10 cellular contexts compared by ENCODE assay signal in the genomic region with DNA sequence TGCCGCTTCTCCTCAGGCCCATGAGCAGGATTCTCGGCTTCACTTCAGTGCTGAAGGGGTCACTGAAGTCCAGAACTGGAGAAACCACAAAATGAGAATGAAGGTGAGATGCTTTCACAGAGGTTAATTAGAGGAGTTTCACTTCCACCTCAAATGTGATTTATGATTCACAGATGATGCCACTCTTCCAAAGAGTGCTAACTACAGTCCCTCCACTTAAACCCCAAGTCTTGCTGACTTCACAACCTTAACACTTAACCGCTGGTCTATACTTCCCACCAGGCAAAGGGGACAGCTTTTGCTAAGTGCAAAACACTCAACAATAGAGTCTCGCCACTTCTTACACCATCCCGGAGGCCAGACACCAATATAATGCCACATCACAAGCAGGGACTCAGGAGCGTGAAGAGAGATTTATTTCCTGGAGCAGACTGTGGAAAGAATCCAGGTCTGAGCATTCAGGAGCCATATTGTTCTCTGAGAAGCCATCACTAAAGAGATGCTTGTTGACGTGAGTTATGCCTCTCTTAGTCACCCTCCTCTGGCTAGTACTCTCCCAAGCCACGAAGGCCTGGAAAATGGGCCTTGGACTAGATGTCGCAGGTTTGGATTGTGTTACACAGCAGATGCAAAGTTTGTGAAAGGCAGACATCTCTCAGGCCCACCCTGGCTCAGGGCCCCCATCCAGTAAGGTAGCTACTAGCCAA. TPM values are rescaled to one million over a fixed set of nuclear protein-coding genes. Genes with fewer than 3 reads are reported as not detected.
DNase-seq lines count a peak whose midpoint lies in the region; ATAC-seq and TF ChIP-seq lines count a peak whose summit lies in the region.
"Had no signal": no experiment of that assay in that cellular context is flagged by ENCODE, and none has a peak within 500 bp of the region (broad histone marks: within the 10 kb centered on the region; RNA-seq: fewer than 3 reads in every experiment).

No MANE protein-coding gene starts in this region.

- no peak overlapping the region for H3K27ac ChIP-seq in left ventricle myocardium inferior (replicated peaks)
- H3K27ac ChIP-seq: uterus, VCaP had no signal

- no peak overlapping the region for H3K27ac Mint-ChIP-seq in T-cell

- TF ChIP-seq CTCF in left ventricle myocardium inferior (IDR thresholded peaks at IDR 0.05; ENCODE audit: borderline replicate concordance) = no peak

- no peaks in the 10 kb centered on the region for H3K27me3 ChIP-seq in left ventricle myocardium inferior (ENCODE audit: low read depth)
- H3K27me3 ChIP-seq: uterus had no signal

- H3K9me3 Mint-ChIP-seq in T-cell = no peaks in the 10 kb centered on the region

- peaks cover 9% of the 10 kb centered on the region for H3K36me3 Mint-ChIP-seq in T-cell

- POLR2A ChIA-PET in T-cell (lab: Charles Lee) = interaction anchor here in 1 of 2 donors (0.6 kb wide), 1 partner anchor 144 kb away, joined by 3 read pairs; no protein-coding TSS in a partner anchor

- H3K27me3 Mint-ChIP-seq in T-cell = peaks cover 0 to 4% of the 10 kb centered on the region in 2 donors

- DNase-seq in astrocyte of the hippocampus (ENCODE audit: low read depth, low spot score) (peak; percentile 5), left ventricle myocardium inferior (no peak), T-cell (no peak), middle frontal gyrus (ENCODE audit: extremely low spot score, low spot score) (no peak), NCI-H128 (lab: John Stamatoyannopoulos, UW; ENCODE audit: unreplicated experiment) (no peak)
- DNase-seq: uterus had no signal

- H3K36me3 ChIP-seq in left ventricle myocardium inferior = no peaks in the 10 kb centered on the region
- H3K36me3 ChIP-seq: uterus had no signal

- no peak overlapping the region for H3K4me3 Mint-ChIP-seq in T-cell

- H3K4me1 ChIP-seq in left ventricle myocardium inferior = peaks cover 24% of the 10 kb centered on the region
- H3K4me1 ChIP-seq: uterus had no signal

- ATAC-seq in GM18505 (IDR thresholded peaks at IDR 0.05; ENCODE audit: unreplicated experiment) (peak; percentile 91), GM21423 (IDR thresholded peaks at IDR 0.05; ENCODE audit: unreplicated experiment) (peak; percentile 95), HG03139 (IDR thresholded peaks at IDR 0.05; ENCODE audit: unreplicated experiment) (peak; percentile 92), T-cell (replicated peaks in 1 of 4) (no peak)

- no peaks in the 10 kb centered on the region for H3K9me3 ChIP-seq in left ventricle myocardium inferior (replicated peaks)
- H3K9me3 ChIP-seq: uterus had no signal

- CTCF ChIA-PET in T-cell (lab: Charles Lee) = interaction anchor here (0.6 to 0.8 kb wide), 2 partner anchors 14 to 58 kb away, joined by 3 read pairs; no protein-coding TSS in a partner anchor

- no peak for TF ChIP-seq POLR2A in GM18505 (IDR thresholded peaks at IDR 0.05; ENCODE audit: borderline replicate concordance, extremely low read depth, insufficient read depth, insufficient read length)

- intact Hi-C loops in left ventricle myocardium inferior (cut with micrococcal nuclease) = no loop called here

- no peak overlapping the region for H3K4me3 ChIP-seq in left ventricle myocardium inferior
- H3K4me3 ChIP-seq: uterus had no signal

- peaks cover 0 to 2% (median 0%) of the 10 kb centered on the region in 3 donors for H3K4me1 Mint-ChIP-seq in T-cell

RNA-seq across cellular contexts. Expression of gene RRAGD, which starts 24.4 kb away (rescaled TPM):
- 123 TPM for total RNA-seq in left ventricle myocardium inferior
- total RNA-seq in T-cell = 1 to 10 TPM; 2.3 to 4.9 (median 4.6) TPM

RNA-seq across cellular contexts. Expression of gene UBE2J1, which starts 35.1 kb away (rescaled TPM):
- total RNA-seq in left ventricle myocardium inferior (13.1 TPM), T-cell (10 to 100 TPM; 14.6 to 24.1 (median 22.6) TPM)

RNA-seq across cellular contexts. Expression of gene ANKRD6, which starts 45.3 kb away (rescaled TPM):
- total RNA-seq in left ventricle myocardium inferior (11.1 TPM), T-cell (1 to 10 TPM; 3.0 to 8.4 (median 5.3) TPM)

Comparison
In these comparisons a context has a peak if more than half of its experiments do, and no peak if none do; other contexts are left out.
1. ATAC-seq: peak in GM18505 (single experiment), GM21423 (single experiment) and HG03139 (single experiment); none in T-cell (0 of 4).
2. RNA of gene RRAGD, which starts 24.4 kb away (total RNA-seq): 123 TPM in left ventricle myocardium inferior (single experiment); 2.3 to 4.9 TPM in T-cell; every median in the first group is over 10 times any median in the second.